Comparison of ENCODE assay signal across 20 cellular contexts in genomic region chr5:158786390-158786789, GRCh38.
"Had no signal": no experiment of that assay in that cellular context is flagged by ENCODE, and none has a peak within 500 bp of the region (broad histone marks: within the 10 kb centered on the region; RNA-seq: fewer than 3 reads in every experiment).

No MANE protein-coding gene starts in this region.

- ATAC-seq: activated T-helper 17 cell treated with anti-CD3 and anti-CD28 coated beads, Interleukin-2, amount 50 U/mL, for 72 hours; effector memory CD8-positive, alpha-beta T cell; esophagus mucosa; left lung; stimulated activated naive B cell treated with anti-CD40 and anti-IgM and Interleukin-4, amounts not matched to agents 10 μg/mL and 1 μg/mL and 100 μg/mL, for 72 hours had no signal

- H3K27ac ChIP-seq: adrenal gland, ascending aorta, colonic mucosa, dorsolateral prefrontal cortex, left lung, parathyroid adenoma had no signal

- H3K27me3 ChIP-seq: adrenal gland, ascending aorta, colonic mucosa, left lung had no signal

- H3K27ac Mint-ChIP-seq: activated naive CD8-positive, alpha-beta T cell; activated T-cell treated with anti-CD3 and anti-CD28 coated beads, Interleukin-2, amount 50 U/mL, for 24 hours; activated T-helper 17 cell treated with anti-CD3 and anti-CD28 coated beads, Interleukin-2, amount 50 U/mL, for 72 hours; effector memory CD8-positive, alpha-beta T cell; memory B cell; stimulated activated naive B cell treated with anti-CD40 and anti-IgM and Interleukin-4, amounts not matched to agents 10 μg/mL and 1 μg/mL and 100 μg/mL, for 72 hours; type B pancreatic cell had no signal

- H3K4me1 ChIP-seq: adrenal gland, colonic mucosa, left lung, parathyroid adenoma had no signal

- H3K27me3 Mint-ChIP-seq: activated naive CD8-positive, alpha-beta T cell; memory B cell; stimulated activated naive B cell treated with anti-CD40 and anti-IgM and Interleukin-4, amounts not matched to agents 10 μg/mL and 1 μg/mL and 100 μg/mL, for 72 hours; type B pancreatic cell had no signal

- DNase-seq: activated naive CD4-positive, alpha-beta T cell; activated T-cell treated with anti-CD3 and anti-CD28 coated beads, Interleukin-2, amount 50 U/mL, for 24 hours; adrenal gland; colonic mucosa; dorsolateral prefrontal cortex; effector memory CD8-positive, alpha-beta T cell; left lung; stimulated activated CD4-positive, alpha-beta T cell treated with anti-CD3 and anti-CD28 coated beads, Interleukin-2, amount 100 ng/mL, for 48 hours; stimulated activated CD8-positive, alpha-beta memory T cell treated with anti-CD3 and anti-CD28 coated beads, Interleukin-4, amount 100 ng/mL, for 48 hours; stimulated activated naive B cell treated with anti-CD40 and anti-IgM and Interleukin-4, amounts not matched to agents 10 μg/mL and 1 μg/mL and 100 μg/mL, for 72 hours; T-helper 9 cell had no signal

- H3K4me3 Mint-ChIP-seq: activated naive CD8-positive, alpha-beta T cell; activated T-cell treated with anti-CD3 and anti-CD28 coated beads, Interleukin-2, amount 50 U/mL, for 24 hours; activated T-helper 17 cell treated with anti-CD3 and anti-CD28 coated beads, Interleukin-2, amount 50 U/mL, for 72 hours; central memory CD8-positive, alpha-beta T cell; effector memory CD8-positive, alpha-beta T cell; memory B cell; stimulated activated naive B cell treated with anti-CD40 and anti-IgM and Interleukin-4, amounts not matched to agents 10 μg/mL and 1 μg/mL and 100 μg/mL, for 72 hours; type B pancreatic cell had no signal

- H3K4me1 Mint-ChIP-seq: activated T-helper 17 cell treated with anti-CD3 and anti-CD28 coated beads, Interleukin-2, amount 50 U/mL, for 72 hours; central memory CD8-positive, alpha-beta T cell had no signal

- H3K36me3 ChIP-seq: adrenal gland, ascending aorta, colonic mucosa, left lung, thoracic aorta had no signal

- H3K9me3 ChIP-seq: adrenal gland, ascending aorta, colonic mucosa, left lung, thoracic aorta had no signal

- H3K79me2 ChIP-seq: parathyroid adenoma had no signal

- H3K9me3 Mint-ChIP-seq: activated T-cell treated with anti-CD3 and anti-CD28 coated beads, Interleukin-2, amount 50 U/mL, for 24 hours; activated T-helper 17 cell treated with anti-CD3 and anti-CD28 coated beads, Interleukin-2, amount 50 U/mL, for 72 hours; central memory CD8-positive, alpha-beta T cell; effector memory CD8-positive, alpha-beta T cell; type B pancreatic cell had no signal

- H3K4me3 ChIP-seq: adrenal gland, ascending aorta, colonic mucosa, dorsolateral prefrontal cortex, left lung, thoracic aorta had no signal
